In genomic region chr2:49004046-49004626, GRCh38 we compare ENCODE assay signal across 10 cellular contexts.
DNase-seq lines count a peak whose midpoint lies in the region; ATAC-seq, FAIRE-seq and TF ChIP-seq lines count a peak whose summit lies in the region.
"Had no signal": no experiment of that assay in that cellular context is flagged by ENCODE, and none has a peak within 500 bp of the region (broad histone marks: within the 10 kb centered on the region; RNA-seq: fewer than 3 reads in every experiment).

No MANE protein-coding gene starts in this region.

- POLR2A ChIA-PET in Caco-2 (lab: Charles Lee) = no interaction called here

- no TSS peak for BruUV-seq in Caco-2 (replicated peaks; lab: Mats Ljungman, UMichigan)

- H3K27ac Mint-ChIP-seq in Caco-2 (ENCODE audit: unreplicated experiment) = no peak overlapping the region

- no peak overlapping the region for H3K4me3 Mint-ChIP-seq in Caco-2 (ENCODE audit: unreplicated experiment)

- H3K27me3 Mint-ChIP-seq in Caco-2 (ENCODE audit: insufficient read depth, unreplicated experiment) = no peaks in the 10 kb centered on the region

- no peak overlapping the region for H3K4me3 ChIP-seq in Caco-2 (ENCODE audit: low read depth, low read length)
- H3K4me3 ChIP-seq: ascending aorta had no signal

- H3K9me3 ChIP-seq in Caco-2 = no peaks in the 10 kb centered on the region
- H3K9me3 ChIP-seq: ascending aorta had no signal

- no peak for TF ChIP-seq POLR2A in GM12892 (IDR thresholded peaks at IDR 0.05; ENCODE audit: low read depth, low read length)

- peak; percentile 6 for DNase-seq in germinal center (ENCODE audit: low spot score)
- no peak for DNase-seq in EL
- DNase-seq in Caco-2 = no peak
- no peak for DNase-seq in GM12892 (ENCODE audit: insufficient read length)
- no peak for DNase-seq in NCI-H345 (lab: John Stamatoyannopoulos, UW)
- DNase-seq: T1000 had no signal

- no peaks in the 10 kb centered on the region for H3K36me3 Mint-ChIP-seq in Caco-2 (ENCODE audit: insufficient read depth, unreplicated experiment)

- H3K9me3 Mint-ChIP-seq in Caco-2 (ENCODE audit: unreplicated experiment) = peaks cover 16% of the 10 kb centered on the region

- no peak for FAIRE-seq in GM12892 (lab: Jason Lieb, UNC)

- no peaks in the 10 kb centered on the region for H3K36me3 ChIP-seq in Caco-2 (ENCODE audit: control insufficient read depth, insufficient read depth, low read length)
- H3K36me3 ChIP-seq: ascending aorta had no signal

- CTCF ChIA-PET in Caco-2 (lab: Charles Lee) = no interaction called here

- intact Hi-C loops in Caco-2 (cut with micrococcal nuclease; ENCODE audit: unreplicated experiment) = no loop called here

- no peak for TF ChIP-seq CTCF in Caco-2 (IDR thresholded peaks at IDR 0.05; ENCODE audit: insufficient read depth in 1 of 2, low read depth in 1 of 2, low read length in 1 of 2, severe bottlenecking in 1 of 2, unreplicated experiment in 1 of 2)

- H3K27me3 ChIP-seq in Caco-2 (replicated peaks; ENCODE audit: control insufficient read depth, insufficient read depth, low read length) = no peaks in the 10 kb centered on the region
- H3K27me3 ChIP-seq: ascending aorta had no signal

- peaks cover 18% of the 10 kb centered on the region for H3K4me1 Mint-ChIP-seq in Caco-2 (ENCODE audit: low read depth, unreplicated experiment)

- ATAC-seq in GM18858 (IDR thresholded peaks at IDR 0.05; ENCODE audit: unreplicated experiment) (peak; percentile 77), GM21390 (IDR thresholded peaks at IDR 0.05; ENCODE audit: unreplicated experiment) (peak; percentile 70), HG03342 (IDR thresholded peaks at IDR 0.05; ENCODE audit: unreplicated experiment) (peak; percentile 70)

- H3K4me1 ChIP-seq in Caco-2 = peaks cover 26% of the 10 kb centered on the region
- H3K4me1 ChIP-seq: ascending aorta had no signal
